18 cellular contexts compared by ENCODE assay signal in genomic region chr17:21678451-21679081, GRCh38. TPM values are rescaled to one million over a fixed set of nuclear protein-coding genes. Genes with fewer than 3 reads are reported as not detected.
DNase-seq lines count a peak whose midpoint lies in the region; ATAC-seq and FAIRE-seq lines count a peak whose summit lies in the region.
"Had no signal": no experiment of that assay in that cellular context is flagged by ENCODE, and none has a peak within 500 bp of the region (broad histone marks: within the 10 kb centered on the region; RNA-seq: fewer than 3 reads in every experiment).

No MANE protein-coding gene starts in this region.

- FAIRE-seq in urothelium cell line (lab: Jason Lieb, UNC): no peak

- intact Hi-C loops in left ventricle myocardium superior (cut with micrococcal nuclease): no loop called here
- intact Hi-C loops in Right ventricle myocardium superior (cut with DNase I): no loop called here
- intact Hi-C loops in head of caudate nucleus (cut with DNase I): no loop called here

- ATAC-seq in left ventricle myocardium superior: no peak
- ATAC-seq in Right ventricle myocardium superior (ENCODE audit: poor library complexity): no peak

- DNase-seq in left ventricle myocardium superior (peak; percentile 41), Right ventricle myocardium superior (no peak), NCI-H2227 (lab: John Stamatoyannopoulos, UW; ENCODE audit: unreplicated experiment) (peak; percentile 58), head of caudate nucleus (peak in 34 of 42 donors; percentile 35 to 85 (median 68)), urothelium cell line (ENCODE audit: low spot score) (peak; percentile 75), cerebellum (ENCODE audit: low spot score) (no peak), AG20443 (ENCODE audit: low spot score) (no peak)
- DNase-seq in stimulated activated naive CD4-positive, alpha-beta T cell treated with Interleukin-2 at 50 U/mL for 16 hours (lab: John Stamatoyannopoulos, UW): no peak
- DNase-seq: activated T-cell treated with anti-CD3 and anti-CD28 coated beads for 4 hours, adrenal gland, AML-193, HCEC 1CT, immature natural killer cell, NCI-H2029 had no signal

RNA-seq across cellular contexts. Expression of gene KCNJ18, which starts 13.8 kb away (rescaled TPM):
- total RNA-seq in left ventricle myocardium superior (not detected), Right ventricle myocardium superior (not detected), cerebellum (not detected)
- total RNA-seq: adrenal gland, chondrocyte, glomerular endothelial cell, mesothelial cell of epicardium, omental fat pad had no signal

Comparison
In these comparisons a context has a peak if more than half of its experiments do, and no peak if none do; other contexts are left out.
1. DNase-seq: peak in left ventricle myocardium superior (single experiment), NCI-H2227 (single experiment), head of caudate nucleus (34 of 42) and urothelium cell line (single experiment); none in Right ventricle myocardium superior (single experiment), cerebellum (single experiment), AG20443 (single experiment) and stimulated activated naive CD4-positive, alpha-beta T cell treated with Interleukin-2 at 50 U/mL for 16 hours (single experiment).